18 cellular contexts compared by ENCODE assay signal in the genomic region with DNA sequence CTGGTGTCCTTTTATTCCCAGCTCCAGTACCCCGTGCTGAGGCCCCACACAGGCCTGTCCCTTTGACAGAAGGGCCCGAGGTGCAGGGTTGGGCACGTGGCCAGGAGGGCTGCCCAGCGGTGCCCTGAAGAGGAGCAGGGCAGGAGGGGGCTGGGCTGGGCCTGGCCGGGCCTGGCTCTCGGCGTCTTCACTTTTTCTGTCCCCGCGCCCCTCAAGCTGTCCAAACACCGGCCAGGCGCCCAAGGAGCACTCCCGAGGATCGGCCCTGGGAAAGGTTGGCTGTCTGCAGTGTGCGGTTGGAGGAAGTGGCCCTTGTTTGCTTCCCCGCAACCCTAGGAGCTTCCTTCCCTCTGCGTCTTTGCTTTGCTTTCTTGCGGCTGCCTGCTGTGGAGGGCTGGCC.
A peak's percentile ranks its signal among the peaks of the same experiment; 100 is the strongest.
DNase-seq lines count a peak whose midpoint lies in the region; ATAC-seq and TF ChIP-seq lines count a peak whose summit lies in the region.
"Had no signal": no experiment of that assay in that cellular context is flagged by ENCODE, and none has a peak within 500 bp of the region (broad histone marks: within the 10 kb centered on the region; RNA-seq: fewer than 3 reads in every experiment).

No MANE protein-coding gene starts in this region.

- H3K4me3 ChIP-seq in GM23338, result no peak overlapping the region
- H3K4me3 ChIP-seq in neural progenitor cell, result no peak overlapping the region
- H3K4me3 ChIP-seq: A549, HAP-1 had no signal

- H3K27me3 Mint-ChIP-seq in GM23338 (ENCODE audit: insufficient read depth, low read depth, poor library complexity) (peaks cover 16% of the 10 kb centered on the region), neural progenitor cell (ENCODE audit: insufficient read depth, low read depth) (peaks cover 13% of the 10 kb centered on the region)

- peak; percentile 14 for DNase-seq in GM23338 (ENCODE audit: low spot score)
- no peak for DNase-seq in neural progenitor cell (ENCODE audit: low spot score)
- no peak for DNase-seq in GM03348 (ENCODE audit: low spot score)
- DNase-seq: AML-193; Caco-2; CD4-positive, alpha-beta T cell; DMS79; GDM1 had no signal

- H3K9me3 Mint-ChIP-seq in GM23338 (no peaks in the 10 kb centered on the region), neural progenitor cell (peaks cover 3% of the 10 kb centered on the region)
- H3K9me3 Mint-ChIP-seq: CD4-positive, alpha-beta T cell had no signal

- H3K9me3 ChIP-seq in neural progenitor cell (ENCODE audit: low read depth), result no peaks in the 10 kb centered on the region
- H3K9me3 ChIP-seq: A549, Caco-2, HAP-1 had no signal

- TF ChIP-seq CTCF in GM23338 (conservative IDR thresholded peaks at IDR 0.05; ENCODE audit: low read depth in 2 of 2), result no peak
- TF ChIP-seq CTCF in neural progenitor cell (IDR thresholded peaks at IDR 0.05), result no peak

- no peak overlapping the region for H3K27ac Mint-ChIP-seq in GM23338
- H3K27ac Mint-ChIP-seq in neural progenitor cell, result peak overlapping the region; percentile 89
- H3K27ac Mint-ChIP-seq: CD4-positive, alpha-beta T cell had no signal

- H3K4me1 ChIP-seq in GM23338 (ENCODE audit: insufficient read depth) (0 out of 2 replicates have a peak, but pooled peaks cover 4% of the 10 kb centered on the region), neural progenitor cell (peaks cover 4% of the 10 kb centered on the region)
- H3K4me1 ChIP-seq: A549, Caco-2, HAP-1 had no signal

- H3K36me3 Mint-ChIP-seq in GM23338 (ENCODE audit: low read depth) (no peaks in the 10 kb centered on the region), neural progenitor cell (no peaks in the 10 kb centered on the region)

- H3K27me3 ChIP-seq in GM23338 (ENCODE audit: insufficient read depth) (no peaks in the 10 kb centered on the region), neural progenitor cell (no peaks in the 10 kb centered on the region)

- no peak overlapping the region for H3K9ac ChIP-seq in neural progenitor cell

- no peaks in the 10 kb centered on the region for H3K9me2 ChIP-seq in GM23338 (ENCODE audit: insufficient read depth)

- no peak overlapping the region for H3K27ac ChIP-seq in GM23338 (ENCODE audit: low read depth)
- peak overlapping the region; percentile 72 for H3K27ac ChIP-seq in cingulate gyrus (ENCODE audit: low read depth, low read length)
- H3K27ac ChIP-seq in neural progenitor cell, result no peak overlapping the region
- H3K27ac ChIP-seq in temporal lobe (ENCODE audit: low read depth, low read length), result peak overlapping the region; percentile 13
- H3K27ac ChIP-seq: 22Rv1, A549, C4-2B, HL-60 had no signal

- no peak for ATAC-seq in GM23338
- ATAC-seq in HG03460 (IDR thresholded peaks at IDR 0.05; ENCODE audit: unreplicated experiment), result no peak
- ATAC-seq in GM19351 (IDR thresholded peaks at IDR 0.05; ENCODE audit: unreplicated experiment), result no peak
- no peak for ATAC-seq in HG02973 (IDR thresholded peaks at IDR 0.05; ENCODE audit: unreplicated experiment)
- ATAC-seq: A549 had no signal

- H3F3A ChIP-seq in GM23338 (replicated peaks; ENCODE audit: low read depth), result no peaks in the 10 kb centered on the region
- no peaks in the 10 kb centered on the region for H3F3A ChIP-seq in neural progenitor cell (ENCODE audit: low read depth)

- H2AFZ ChIP-seq in GM23338 (no peak overlapping the region), neural progenitor cell (replicated peaks) (no peak overlapping the region)

- no peaks in the 10 kb centered on the region for H3K79me2 ChIP-seq in GM23338 (replicated peaks; ENCODE audit: insufficient read depth)
- no peaks in the 10 kb centered on the region for H3K79me2 ChIP-seq in neural progenitor cell (ENCODE audit: low read depth)

- H3K4me3 Mint-ChIP-seq in GM23338 (no peak overlapping the region), neural progenitor cell (no peak overlapping the region)
- H3K4me3 Mint-ChIP-seq: CD4-positive, alpha-beta T cell had no signal

- no peaks in the 10 kb centered on the region for H3K36me3 ChIP-seq in GM23338 (ENCODE audit: insufficient read depth)
- no peaks in the 10 kb centered on the region for H3K36me3 ChIP-seq in neural progenitor cell
- H3K36me3 ChIP-seq: HAP-1 had no signal

- peaks cover 27% of the 10 kb centered on the region for H3K4me1 Mint-ChIP-seq in GM23338
- peaks cover 49% of the 10 kb centered on the region for H3K4me1 Mint-ChIP-seq in neural progenitor cell

- H3K4me2 ChIP-seq in GM23338 (no peak overlapping the region), neural progenitor cell (no peak overlapping the region)
- H3K4me2 ChIP-seq: A549 had no signal

- H4K20me1 ChIP-seq in GM23338 (replicated peaks; ENCODE audit: insufficient read depth) (no peaks in the 10 kb centered on the region), neural progenitor cell (ENCODE audit: low read depth) (no peaks in the 10 kb centered on the region)

TF ChIP-seq in GM23338, 12 proteins besides CTCF, POLR2A, EP300 and RAD21 (continues in another document):
- TF ChIP-seq CREB1 (CRISPR knock-in tag; IDR thresholded peaks at IDR 0.05; ENCODE audit: low read depth) (no peak), EZH2 (IDR thresholded peaks at IDR 0.05; ENCODE audit: low read depth, unreplicated experiment) (no peak), ZNF462 (CRISPR knock-in tag; IDR thresholded peaks at IDR 0.05) (no peak), EZH2phosphoT487 (IDR thresholded peaks at IDR 0.05; ENCODE audit: unreplicated experiment) (no peak)

Comparison
In these comparisons a context has a peak if more than half of its experiments do, and no peak if none do; other contexts are left out.
1. H3K27ac ChIP-seq: peak in cingulate gyrus (single experiment) and temporal lobe (single experiment); none in GM23338 (single experiment) and neural progenitor cell (single experiment).